8 cellular contexts compared by ENCODE assay signal in genomic region chr17:75524971-75525805, GRCh38. TPM values are rescaled to one million over a fixed set of nuclear protein-coding genes. Genes with fewer than 3 reads are reported as not detected.
DNase-seq lines count a peak whose midpoint lies in the region; ATAC-seq lines count a peak whose summit lies in the region.

TSS of gene LLGL2 (plus strand) at chr17:75525697. CDS start at chr17:75543427, 17,730 bp downstream.

- peak; percentile 60 for ATAC-seq in HG03103 (IDR thresholded peaks at IDR 0.05; ENCODE audit: low read depth, unreplicated experiment)
- ATAC-seq in left lobe of liver: peak; percentile 88

- DNase-seq in SIG-M5 treated with dmso at 0.1 percent for 504 hours (lab: John Stamatoyannopoulos, UW; ENCODE audit: unreplicated experiment) (peak; percentile 90), SIG-M5 (lab: John Stamatoyannopoulos, UW) (no peak), NCI-H2227 (lab: John Stamatoyannopoulos, UW; ENCODE audit: unreplicated experiment) (peak; percentile 94), cerebellum (ENCODE audit: low spot score) (peak; percentile 84), left lobe of liver (ENCODE audit: low spot score) (peak; percentile 91)
- DNase-seq in activated CD4-positive, alpha-beta T cell treated with anti-CD3 and anti-CD28 coated beads for 1 hour: peak; percentile 77
- DNase-seq in stimulated activated CD4-positive, alpha-beta T cell treated with anti-CD3 and anti-CD28 coated beads, TNF-alpha, amount 100 ng/mL, for 1 hour (ENCODE audit: low read depth in 3 of 3, low spot score in 1 of 3): peak; percentile 59 to 73 (median 66)

RNA-seq across cellular contexts. Expression of gene LLGL2, which starts in this region (rescaled TPM):
- 1.1 TPM for total RNA-seq in cerebellum
- total RNA-seq in left lobe of liver: 90.6 TPM

Comparison
In these comparisons a context has a peak if more than half of its experiments do, and no peak if none do; other contexts are left out.
1. RNA of gene LLGL2 (total RNA-seq): 90.6 TPM in left lobe of liver (single experiment); 1.1 TPM in cerebellum (single experiment); every median in the first group is over 10 times any median in the second.